17 cellular contexts compared by ENCODE assay signal in the genomic region with DNA sequence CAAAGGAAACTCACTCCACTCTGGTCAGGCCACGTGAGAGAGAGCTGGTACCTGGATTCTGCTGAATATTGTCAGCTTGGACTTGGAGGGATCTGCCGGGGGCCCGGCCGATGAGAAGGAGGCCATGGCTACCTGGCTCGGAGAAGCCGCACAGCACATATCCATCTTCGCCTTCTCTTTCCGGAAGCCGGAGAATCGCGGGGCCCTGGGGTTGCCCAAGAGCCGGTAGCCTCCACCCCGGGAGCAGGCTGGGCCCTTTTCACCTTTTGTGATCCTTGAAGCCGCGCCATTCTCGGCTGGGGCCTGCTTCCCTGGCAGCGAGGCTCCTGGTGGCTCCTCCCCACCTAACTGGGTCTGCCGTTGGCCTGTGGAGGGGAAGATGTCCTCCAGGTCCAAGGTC. TPM values are rescaled to one million over a fixed set of nuclear protein-coding genes. Genes with fewer than 3 reads are reported as not detected.
DNase-seq lines count a peak whose midpoint lies in the region; ATAC-seq and TF ChIP-seq lines count a peak whose summit lies in the region.
"Had no signal": no experiment of that assay in that cellular context is flagged by ENCODE, and none has a peak within 500 bp of the region (broad histone marks: within the 10 kb centered on the region; RNA-seq: fewer than 3 reads in every experiment).

No MANE protein-coding gene starts in this region.

- H3K4me3 Mint-ChIP-seq in natural killer cell: peak overlapping the region; percentile 35
- H3K4me3 Mint-ChIP-seq in natural killer cell treated with Interleukin-12 subunit alpha and Interleukin-12 subunit beta and Interleukin-15 and Interleukin-18, amount 100 ng/mL, for 72 hours: no peak overlapping the region
- H3K4me3 Mint-ChIP-seq in effector memory CD8-positive, alpha-beta T cell: peak overlapping the region; percentile 22 to 49
- H3K4me3 Mint-ChIP-seq: B cell had no signal

- H2BK5ac ChIP-seq in neuronal stem cell (ENCODE audit: low read length): peak overlapping the region; percentile 24

- H3K36me3 Mint-ChIP-seq in natural killer cell: no peaks in the 10 kb centered on the region
- H3K36me3 Mint-ChIP-seq in natural killer cell treated with Interleukin-12 subunit alpha and Interleukin-12 subunit beta and Interleukin-15 and Interleukin-18, amount 100 ng/mL, for 72 hours: no peaks in the 10 kb centered on the region
- peaks cover 18% of the 10 kb centered on the region for H3K36me3 Mint-ChIP-seq in effector memory CD8-positive, alpha-beta T cell (ENCODE audit: insufficient read depth)
- H3K36me3 Mint-ChIP-seq: CD8-positive, alpha-beta T cell had no signal

- H3K4me3 ChIP-seq in neuronal stem cell (ENCODE audit: low read length in 2 of 2): no peak overlapping the region
- H3K4me3 ChIP-seq: BLaER1 treated with 17β-estradiol and CSF1 and Interleukin-3, amounts not matched to agents 10 nM and 100 nM had no signal

- H3K9ac ChIP-seq in neuronal stem cell (ENCODE audit: low read depth, low read length, poor library complexity): no peak overlapping the region
- H3K9ac ChIP-seq: BLaER1 treated with 17β-estradiol and CSF1 and Interleukin-3, amounts not matched to agents 10 nM and 100 nM had no signal

- H3K4me2 ChIP-seq in neuronal stem cell (ENCODE audit: insufficient read depth, low read length, poor library complexity, severe bottlenecking): no peak overlapping the region
- H3K4me2 ChIP-seq: BLaER1 treated with 17β-estradiol and CSF1 and Interleukin-3, amounts not matched to agents 10 nM and 100 nM had no signal

- H2AK5ac ChIP-seq in neuronal stem cell (ENCODE audit: low read depth, low read length): peak overlapping the region; percentile 37

- no peaks in the 10 kb centered on the region for H3K4me1 ChIP-seq in neuronal stem cell (ENCODE audit: control insufficient read depth in 2 of 2, insufficient read depth in 1 of 2, low read depth in 1 of 2, low read length in 2 of 2)
- H3K4me1 ChIP-seq: BLaER1 treated with 17β-estradiol and CSF1 and Interleukin-3, amounts not matched to agents 10 nM and 100 nM had no signal

- intact Hi-C loops in natural killer cell (cut with micrococcal nuclease): loop anchor here (10.0 kb wide), 1 partner anchor 151 kb away; no protein-coding TSS in a partner anchor

- peaks cover 30 to 31% of the 10 kb centered on the region in 2 donors for H3K4me1 Mint-ChIP-seq in natural killer cell
- H3K4me1 Mint-ChIP-seq in natural killer cell treated with Interleukin-12 subunit alpha and Interleukin-12 subunit beta and Interleukin-15 and Interleukin-18, amount 100 ng/mL, for 72 hours (ENCODE audit: low read depth in 2 of 2): peaks cover 25 to 27% of the 10 kb centered on the region in 2 donors
- H3K4me1 Mint-ChIP-seq in effector memory CD8-positive, alpha-beta T cell (ENCODE audit: low read depth in 2 of 2): peaks cover 25 to 28% of the 10 kb centered on the region in 2 donors

- H2AFZ ChIP-seq in neuronal stem cell (ENCODE audit: low read length): no peak overlapping the region

- H2BK15ac ChIP-seq in neuronal stem cell (ENCODE audit: low read length): no peak overlapping the region

- no peak overlapping the region for H2BK12ac ChIP-seq in neuronal stem cell (ENCODE audit: low read length)

- H3K9me3 Mint-ChIP-seq in natural killer cell: no peaks in the 10 kb centered on the region
- no peaks in the 10 kb centered on the region for H3K9me3 Mint-ChIP-seq in natural killer cell treated with Interleukin-12 subunit alpha and Interleukin-12 subunit beta and Interleukin-15 and Interleukin-18, amount 100 ng/mL, for 72 hours
- no peaks in the 10 kb centered on the region for H3K9me3 Mint-ChIP-seq in effector memory CD8-positive, alpha-beta T cell
- H3K9me3 Mint-ChIP-seq: CD8-positive, alpha-beta T cell had no signal

- H3K79me1 ChIP-seq in neuronal stem cell (ENCODE audit: low read depth, low read length): peaks cover 2% of the 10 kb centered on the region

- H3K4ac ChIP-seq in neuronal stem cell (ENCODE audit: low read length): no peak overlapping the region

- no peak for ATAC-seq in natural killer cell
- ATAC-seq in natural killer cell treated with Interleukin-12 subunit alpha and Interleukin-12 subunit beta and Interleukin-15 and Interleukin-18, amount 100 ng/mL, for 72 hours: no peak
- ATAC-seq in effector memory CD8-positive, alpha-beta T cell (replicated peaks): no peak
- ATAC-seq in HG03280 (IDR thresholded peaks at IDR 0.05; ENCODE audit: unreplicated experiment): no peak
- ATAC-seq in GM18858 (IDR thresholded peaks at IDR 0.05; ENCODE audit: unreplicated experiment): no peak
- ATAC-seq: CD8-positive, alpha-beta T cell had no signal

- no peak overlapping the region for H3K27ac ChIP-seq in neuronal stem cell (replicated peaks; ENCODE audit: low read length)
- H3K27ac ChIP-seq: BLaER1 treated with 17β-estradiol and CSF1 and Interleukin-3, amounts not matched to agents 10 nM and 100 nM had no signal

- H3K27me3 Mint-ChIP-seq in natural killer cell (ENCODE audit: low read depth in 2 of 2): peaks cover 0 to 5% of the 10 kb centered on the region in 2 donors
- peaks cover 0 to 2% of the 10 kb centered on the region in 2 donors for H3K27me3 Mint-ChIP-seq in natural killer cell treated with Interleukin-12 subunit alpha and Interleukin-12 subunit beta and Interleukin-15 and Interleukin-18, amount 100 ng/mL, for 72 hours
- no peaks in the 10 kb centered on the region for H3K27me3 Mint-ChIP-seq in effector memory CD8-positive, alpha-beta T cell

- no peaks in the 10 kb centered on the region for H3K9me3 ChIP-seq in neuronal stem cell (replicated peaks in 1 of 2; ENCODE audit: control insufficient read depth in 2 of 2, insufficient read depth in 1 of 2, low read depth in 1 of 2, low read length in 2 of 2)
- H3K9me3 ChIP-seq: BLaER1 treated with 17β-estradiol and CSF1 and Interleukin-3, amounts not matched to agents 10 nM and 100 nM had no signal

- DNase-seq in natural killer cell (no peak), neuronal stem cell (ENCODE audit: low spot score) (no peak), NCI-H2171 (lab: John Stamatoyannopoulos, UW) (no peak)
- no peak for DNase-seq in natural killer cell treated with Interleukin-12 subunit alpha and Interleukin-12 subunit beta and Interleukin-15 and Interleukin-18, amount 100 ng/mL, for 72 hours (ENCODE audit: low spot score)
- DNase-seq in effector memory CD8-positive, alpha-beta T cell: no peak
- DNase-seq: Calu3; CD8-positive, alpha-beta T cell; DMS79 treated with DMSO at 0.1 percent for 48 hours; GF-D8; HCEC 1CT; IMR-90 had no signal

- H3K18ac ChIP-seq in neuronal stem cell (ENCODE audit: low read length): peak overlapping the region; percentile 28

- H4K8ac ChIP-seq in neuronal stem cell (ENCODE audit: low read depth, low read length): no peak overlapping the region

- H3K23ac ChIP-seq in neuronal stem cell (ENCODE audit: low read depth, low read length, poor library complexity): peak overlapping the region; percentile 55

- H2BK120ac ChIP-seq in neuronal stem cell (ENCODE audit: low read depth, low read length): no peak overlapping the region

- no peak overlapping the region for H3K14ac ChIP-seq in neuronal stem cell (ENCODE audit: low read length)

- no peak for TF ChIP-seq CTCF in natural killer cell (IDR thresholded peaks at IDR 0.05)

- no CpG with 5 or more reads among the region's 18 CpGs for WGBS in neuronal stem cell (ENCODE audit: extremely low coverage in 2 of 2, insufficient read length in 2 of 2, insufficient replicate concordance in 1 of 2), 2 donors

- no peaks in the 10 kb centered on the region for H3K36me3 ChIP-seq in neuronal stem cell (replicated peaks in 1 of 2; ENCODE audit: control insufficient read depth in 2 of 2, insufficient read depth in 2 of 2, low read length in 2 of 2)
- H3K36me3 ChIP-seq: BLaER1 treated with 17β-estradiol and CSF1 and Interleukin-3, amounts not matched to agents 10 nM and 100 nM had no signal

- H3K27me3 ChIP-seq in neuronal stem cell (ENCODE audit: control insufficient read depth in 3 of 3, insufficient read depth in 3 of 3, low read depth in 1 of 3, low read length in 3 of 3): peaks cover 0 to 30% (median 0%) of the 10 kb centered on the region in 3 experiments

- no peak overlapping the region for H3K27ac Mint-ChIP-seq in natural killer cell
- no peak overlapping the region for H3K27ac Mint-ChIP-seq in natural killer cell treated with Interleukin-12 subunit alpha and Interleukin-12 subunit beta and Interleukin-15 and Interleukin-18, amount 100 ng/mL, for 72 hours
- no peak overlapping the region for H3K27ac Mint-ChIP-seq in effector memory CD8-positive, alpha-beta T cell
- H3K27ac Mint-ChIP-seq: B cell; CD8-positive, alpha-beta T cell had no signal

- no peak overlapping the region for H4K91ac ChIP-seq in neuronal stem cell (ENCODE audit: low read depth, low read length, poor library complexity)

RNA-seq across cellular contexts. Expression of a gene that starts 28.9 kb away (rescaled TPM):
- 1 to 10 TPM; 1.5 to 2.0 (median 1.5) TPM for total RNA-seq in natural killer cell
- total RNA-seq in natural killer cell treated with Interleukin-12 subunit alpha and Interleukin-12 subunit beta and Interleukin-15 and Interleukin-18, amount 100 ng/mL, for 72 hours: under 1 TPM in 1 of 2 donors, not detected in 1; 0.10 TPM
- polyA plus RNA-seq in neuronal stem cell (2013, experiment 1 of 2): not detected
- polyA plus RNA-seq in neuronal stem cell (2013, experiment 2 of 2): not detected
- total RNA-seq: A172, B cell, Calu3, H4, IMR-90 had no signal
- polyA plus RNA-seq: IMR-90 had no signal

RNA-seq across cellular contexts. Expression of a gene that starts 29.2 kb away (rescaled TPM):
- total RNA-seq in natural killer cell: 100 to 1,000 TPM; 192 to 215 (median 192) TPM
- 10 to 100 TPM; 69.9 to 78.8 TPM for total RNA-seq in natural killer cell treated with Interleukin-12 subunit alpha and Interleukin-12 subunit beta and Interleukin-15 and Interleukin-18, amount 100 ng/mL, for 72 hours
- polyA plus RNA-seq in neuronal stem cell (2013, experiment 1 of 2): 50.2 TPM
- 49.4 TPM for polyA plus RNA-seq in neuronal stem cell (2013, experiment 2 of 2)
